ENCODE assay signal across 8 cellular contexts in the genomic region with DNA sequence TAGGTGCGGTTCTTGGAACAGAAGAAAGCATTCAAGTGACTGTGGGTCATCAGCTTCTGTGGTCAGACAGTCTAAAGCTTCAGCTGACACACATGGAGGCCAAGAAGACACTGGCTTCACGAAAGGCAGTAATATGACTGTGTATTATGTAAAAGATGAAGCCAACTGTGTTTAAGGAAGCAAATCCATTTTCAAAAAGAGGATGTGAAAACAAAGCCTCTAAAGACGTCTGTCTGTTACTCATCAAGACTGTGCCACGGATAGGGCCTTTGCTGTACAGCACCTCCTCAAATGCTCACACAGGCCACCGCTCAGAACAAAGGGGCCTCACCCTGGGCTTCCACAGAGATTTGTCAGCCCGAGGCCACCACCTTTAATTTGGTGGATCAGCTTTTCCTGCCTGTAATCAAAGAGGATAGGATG. TPM values are rescaled to one million over a fixed set of nuclear protein-coding genes. Genes with fewer than 3 reads are reported as not detected.
DNase-seq lines count a peak whose midpoint lies in the region; ATAC-seq and TF ChIP-seq lines count a peak whose summit lies in the region.

No MANE protein-coding gene starts in this region.

- ATAC-seq in GM21367 (IDR thresholded peaks at IDR 0.05; ENCODE audit: unreplicated experiment): peak; percentile 94
- peak; percentile 91 for ATAC-seq in HG03460 (IDR thresholded peaks at IDR 0.05; ENCODE audit: unreplicated experiment)
- peak; percentile 79 for ATAC-seq in esophagus mucosa
- ATAC-seq in activated CD8-positive, alpha-beta memory T cell treated with anti-CD3 and anti-CD28 coated beads, Interleukin-2, amount 10 ng/mL, durations not matched to agents 7 days and 5 days: no peak

- no peaks in the 10 kb centered on the region for H3K9me3 ChIP-seq in DOHH2 (ENCODE audit: control insufficient read depth, insufficient read depth, low read length)

- H3F3A ChIP-seq in DOHH2 (ENCODE audit: control insufficient read depth, insufficient read depth): peaks cover 29% of the 10 kb centered on the region

- H3K36me3 Mint-ChIP-seq in activated CD8-positive, alpha-beta memory T cell treated with anti-CD3 and anti-CD28 coated beads, Interleukin-2, amount 10 ng/mL, durations not matched to agents 7 days and 5 days: no peaks in the 10 kb centered on the region

- TF ChIP-seq CTCF in DOHH2 (IDR thresholded peaks at IDR 0.05; ENCODE audit: low read depth, low read length, poor library complexity, severe bottlenecking): no peak

- H3K79me2 ChIP-seq in DOHH2 (ENCODE audit: control insufficient read depth, low read length): no peaks in the 10 kb centered on the region

- peaks cover 30% of the 10 kb centered on the region for H3K27me3 Mint-ChIP-seq in activated CD8-positive, alpha-beta memory T cell treated with anti-CD3 and anti-CD28 coated beads, Interleukin-2, amount 10 ng/mL, durations not matched to agents 7 days and 5 days

- peaks cover 2% of the 10 kb centered on the region for H3K4me1 Mint-ChIP-seq in activated CD8-positive, alpha-beta memory T cell treated with anti-CD3 and anti-CD28 coated beads, Interleukin-2, amount 10 ng/mL, durations not matched to agents 7 days and 5 days

- H3K9me3 Mint-ChIP-seq in activated CD8-positive, alpha-beta memory T cell treated with anti-CD3 and anti-CD28 coated beads, Interleukin-2, amount 10 ng/mL, durations not matched to agents 7 days and 5 days (ENCODE audit: low read depth): no peaks in the 10 kb centered on the region

- H3K36me3 ChIP-seq in DOHH2 (ENCODE audit: control insufficient read depth, low read length): no peaks in the 10 kb centered on the region

- H3K4me3 ChIP-seq in DOHH2 (ENCODE audit: low read length): peak overlapping the region; percentile 67

- no peaks in the 10 kb centered on the region for H3K27me3 ChIP-seq in DOHH2 (ENCODE audit: control insufficient read depth, low read length)

- no peak overlapping the region for H3K27ac Mint-ChIP-seq in activated CD8-positive, alpha-beta memory T cell treated with anti-CD3 and anti-CD28 coated beads, Interleukin-2, amount 10 ng/mL, durations not matched to agents 7 days and 5 days

- peak overlapping the region; percentile 94 for H3K4me2 ChIP-seq in DOHH2 (ENCODE audit: low read length)

- DNase-seq in OCI-M2 (lab: John Stamatoyannopoulos, UW; ENCODE audit: unreplicated experiment): no peak
- DNase-seq in NCI-H1436 (lab: John Stamatoyannopoulos, UW): no peak
- no peak for DNase-seq in activated CD8-positive, alpha-beta memory T cell treated with anti-CD3 and anti-CD28 coated beads, Interleukin-2, amount 10 ng/mL, durations not matched to agents 7 days and 5 days
- no peak for DNase-seq in AG20443 (ENCODE audit: low spot score)

- H3K9me2 ChIP-seq in DOHH2 (replicated peaks; ENCODE audit: control insufficient read depth, low read length): no peaks in the 10 kb centered on the region

- peak overlapping the region; percentile 98 for H3K27ac ChIP-seq in DOHH2 (ENCODE audit: low read depth, low read length)

- H4K20me1 ChIP-seq in DOHH2 (ENCODE audit: control insufficient read depth, insufficient read depth, low read depth, low read length): no peaks in the 10 kb centered on the region

- H3K4me3 Mint-ChIP-seq in activated CD8-positive, alpha-beta memory T cell treated with anti-CD3 and anti-CD28 coated beads, Interleukin-2, amount 10 ng/mL, durations not matched to agents 7 days and 5 days: no peak overlapping the region

- CTCF ChIA-PET in activated CD8-positive, alpha-beta memory T cell treated with anti-CD3 and anti-CD28 coated beads, Interleukin-2, amount 10 ng/mL, durations not matched to agents 7 days and 5 days (lab: Charles Lee): no interaction called here

- peaks cover 88% of the 10 kb centered on the region for H3K4me1 ChIP-seq in DOHH2 (ENCODE audit: control insufficient read depth, low read length)

RNA-seq across cellular contexts. Expression of a gene that starts 21.1 kb away (rescaled TPM):
- 0.20 TPM for total RNA-seq in esophagus mucosa
- 1 to 10 TPM; 2.1 to 2.3 TPM for total RNA-seq in activated CD8-positive, alpha-beta memory T cell treated with anti-CD3 and anti-CD28 coated beads, Interleukin-2, amount 10 ng/mL, durations not matched to agents 7 days and 5 days
